In genomic region chr12:123363743-123364531, GRCh38 we compare ENCODE assay signal across 1 cellular context.
A peak's percentile ranks its signal among the peaks of the same experiment; 100 is the strongest.
TF ChIP-seq lines count a peak whose summit lies in the region.

No MANE protein-coding gene starts in this region.

TF ChIP-seq in WTC11, 78 proteins besides CTCF, POLR2A, EP300 and RAD21 (continued from another document):
- TF ChIP-seq MAX (CRISPR knock-in tag; IDR thresholded peaks at IDR 0.05) (0 out of 2 replicates have a peak, but pooled peaks have one; percentile 11), ZSCAN18 (CRISPR knock-in tag; IDR thresholded peaks at IDR 0.05) (no peak), JUN (CRISPR knock-in tag; IDR thresholded peaks at IDR 0.05) (peak; percentile 11; the same call in 1 of the 2 replicates), SP1 (CRISPR knock-in tag; conservative IDR thresholded peaks at IDR 0.05) (no peak), KAT7 (CRISPR knock-in tag; IDR thresholded peaks at IDR 0.05; ENCODE audit: borderline replicate concordance) (no peak), E2F4 (CRISPR knock-in tag; IDR thresholded peaks at IDR 0.05; ENCODE audit: borderline replicate concordance, low read depth) (no peak), ESRRA (CRISPR knock-in tag; IDR thresholded peaks at IDR 0.05; ENCODE audit: borderline replicate concordance) (no peak), ZNF281 (CRISPR knock-in tag; IDR thresholded peaks at IDR 0.05) (no peak)
